8 cellular contexts compared by ENCODE assay signal in genomic region chr2:27954771-27955384, GRCh38.
DNase-seq lines count a peak whose midpoint lies in the region; ATAC-seq and TF ChIP-seq lines count a peak whose summit lies in the region.

No MANE protein-coding gene starts in this region.

- H3K4me3 Mint-ChIP-seq in T-helper 2 cell treated with Interferon-gamma antibody and Interleukin-4, amounts not matched to agents 5 μg/mL and 100 μg/mL, for 36 hours, result peak overlapping the region; percentile 70

- DNase-seq in EH (ENCODE audit: low read depth) (peak; percentile 98), dermis microvascular lymphatic vessel endothelial cell (ENCODE audit: low read depth in 2 of 2) (peak; percentile 78 to 99), testis (peak; percentile 47), occipital lobe (lab: John Stamatoyannopoulos, UW) (no peak)
- peak; percentile 64 for DNase-seq in T-helper 2 cell treated with Interferon-gamma antibody and Interleukin-4, amounts not matched to agents 5 μg/mL and 100 μg/mL, for 36 hours (ENCODE audit: low spot score)

- 19 to 62% methylated on average over 2 of the region's 2 CpGs for WGBS in testis, 2 donors

- no peak for ATAC-seq in HG03196 (IDR thresholded peaks at IDR 0.05; ENCODE audit: unreplicated experiment)

- H3K36me3 ChIP-seq in KOPT-K1 (ENCODE audit: insufficient read depth, low read length) (no peaks in the 10 kb centered on the region), muscle layer of colon (ENCODE audit: insufficient read depth, low read length) (no peaks in the 10 kb centered on the region), testis (ENCODE audit: low read depth, missing control alignments) (no peaks in the 10 kb centered on the region)

- H3K9me3 ChIP-seq in KOPT-K1 (ENCODE audit: insufficient read depth, low read length, poor library complexity, severe bottlenecking) (no peaks in the 10 kb centered on the region), muscle layer of colon (ENCODE audit: low read length) (no peaks in the 10 kb centered on the region), testis (no peaks in the 10 kb centered on the region)

- H3K4me1 ChIP-seq in muscle layer of colon (ENCODE audit: insufficient read depth, low read length) (peaks cover 29% of the 10 kb centered on the region), testis (peaks cover 35% of the 10 kb centered on the region)

- no peak for TF ChIP-seq POLR2A in testis (IDR thresholded peaks at IDR 0.05)

- H3K36me3 Mint-ChIP-seq in T-helper 2 cell treated with Interferon-gamma antibody and Interleukin-4, amounts not matched to agents 5 μg/mL and 100 μg/mL, for 36 hours (ENCODE audit: low read depth), result peaks cover 38% of the 10 kb centered on the region

- H3K4me1 Mint-ChIP-seq in T-helper 2 cell treated with Interferon-gamma antibody and Interleukin-4, amounts not matched to agents 5 μg/mL and 100 μg/mL, for 36 hours (ENCODE audit: low read depth), result peaks cover 76% of the 10 kb centered on the region

- peak overlapping the region; percentile 83 for H3K27ac Mint-ChIP-seq in T-helper 2 cell treated with Interferon-gamma antibody and Interleukin-4, amounts not matched to agents 5 μg/mL and 100 μg/mL, for 36 hours

- H3K27me3 ChIP-seq in muscle layer of colon (ENCODE audit: control insufficient read depth in 1 of 2, insufficient read depth in 2 of 2, low read length in 2 of 2) (no peaks in the 10 kb centered on the region), testis (no peaks in the 10 kb centered on the region)

- no peak overlapping the region for H3K9ac ChIP-seq in muscle layer of colon (ENCODE audit: low read length)

- peaks cover 22% of the 10 kb centered on the region for H3K9me3 Mint-ChIP-seq in T-helper 2 cell treated with Interferon-gamma antibody and Interleukin-4, amounts not matched to agents 5 μg/mL and 100 μg/mL, for 36 hours

- peak overlapping the region; percentile 66 for H3K27ac ChIP-seq in KOPT-K1 (ENCODE audit: low read depth, low read length, poor library complexity, severe bottlenecking)
- H3K27ac ChIP-seq in muscle layer of colon (ENCODE audit: low read depth, low read length), result peak overlapping the region; percentile 25
- H3K27ac ChIP-seq in testis, result peak overlapping the region; percentile 59 to 68

- intact Hi-C loops in testis (cut with DNase I; ENCODE audit: low total_unique reads), result loop anchor here (10.0 kb wide), 1 partner anchor 440 kb away; the partner anchor contains the start of gene FOSL2

- H3K4me3 ChIP-seq in muscle layer of colon (ENCODE audit: low read depth in 1 of 2, low read length in 2 of 2) (no peak overlapping the region), testis (no peak overlapping the region)

- TF ChIP-seq CTCF in testis (IDR thresholded peaks at IDR 0.05), result peak in 2 of 3 experiments; percentile 27 to 29

- no peaks in the 10 kb centered on the region for H3K27me3 Mint-ChIP-seq in T-helper 2 cell treated with Interferon-gamma antibody and Interleukin-4, amounts not matched to agents 5 μg/mL and 100 μg/mL, for 36 hours (ENCODE audit: low read depth)
